ENCODE assay signal across 8 cellular contexts in the genomic region with DNA sequence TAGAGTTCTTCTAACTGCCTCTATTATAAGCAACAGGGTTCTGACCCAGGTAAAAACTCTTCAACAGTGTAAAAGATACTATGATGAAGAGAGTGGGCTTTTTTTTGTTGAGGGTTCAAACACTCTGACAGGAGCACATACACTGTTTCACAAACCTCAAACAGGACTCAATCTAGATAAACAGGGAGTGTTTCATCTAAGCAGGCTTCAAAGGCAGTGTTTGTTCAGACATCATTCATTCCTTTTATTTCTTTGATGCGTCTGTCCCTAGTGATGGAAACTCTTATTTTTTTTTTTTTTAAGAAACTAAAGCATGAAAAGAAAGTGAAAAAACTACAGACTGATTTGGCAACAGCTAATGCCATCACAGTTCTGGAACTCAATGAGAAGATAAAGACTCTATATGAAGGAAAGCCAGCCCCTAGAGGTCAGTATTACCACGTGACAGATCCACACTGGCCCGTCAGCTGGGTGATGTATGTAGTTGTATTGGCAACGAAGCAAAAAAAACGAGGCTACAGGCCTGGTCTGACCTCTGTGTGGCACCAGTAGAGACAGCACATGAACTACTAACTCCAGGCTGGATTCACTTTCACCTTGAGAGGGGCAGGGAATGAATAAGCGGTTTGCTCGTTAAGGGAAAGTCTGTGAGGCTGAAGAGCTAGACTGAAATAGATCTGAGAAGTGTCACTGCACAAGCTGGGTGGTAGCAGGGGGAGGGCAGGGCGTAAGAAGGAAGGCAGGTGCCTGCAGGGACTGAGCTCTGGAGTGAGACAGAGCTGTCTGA.
A peak's percentile ranks its signal among the peaks of the same experiment; 100 is the strongest.
DNase-seq lines count a peak whose midpoint lies in the region; ATAC-seq and TF ChIP-seq lines count a peak whose summit lies in the region.

No MANE protein-coding gene starts in this region.

- CTCF ChIA-PET in naive thymus-derived CD4-positive, alpha-beta T cell (lab: Charles Lee), result interaction anchor here (1.6 kb wide), 1 partner anchor 125 kb away, joined by 3 read pairs; no protein-coding TSS in a partner anchor

- H3K27ac ChIP-seq in naive thymus-derived CD4-positive, alpha-beta T cell (ENCODE audit: low read depth, low read length), result no peak overlapping the region

- H3K27ac Mint-ChIP-seq in T-helper 2 cell treated with Interferon-gamma antibody and Interleukin-4, amounts not matched to agents 5 μg/mL and 100 μg/mL, for 36 hours, result no peak overlapping the region
- no peak overlapping the region for H3K27ac Mint-ChIP-seq in naive thymus-derived CD4-positive, alpha-beta T cell

- peaks cover 3% of the 10 kb centered on the region for H3K27me3 Mint-ChIP-seq in T-helper 2 cell treated with Interferon-gamma antibody and Interleukin-4, amounts not matched to agents 5 μg/mL and 100 μg/mL, for 36 hours (ENCODE audit: low read depth)
- peaks cover 0 to 7% (median 5%) of the 10 kb centered on the region in 5 donors for H3K27me3 Mint-ChIP-seq in naive thymus-derived CD4-positive, alpha-beta T cell

- H3K36me3 ChIP-seq in naive thymus-derived CD4-positive, alpha-beta T cell (ENCODE audit: control insufficient read depth in 2 of 3, insufficient read depth in 3 of 3, low read length in 3 of 3), result no peaks in the 10 kb centered on the region

- H3K4me1 ChIP-seq in naive thymus-derived CD4-positive, alpha-beta T cell (ENCODE audit: control insufficient read depth in 2 of 2, insufficient read depth in 2 of 2, low read length in 2 of 2), result no peaks in the 10 kb centered on the region

- POLR2A ChIA-PET in naive thymus-derived CD4-positive, alpha-beta T cell (lab: Charles Lee), result no interaction called here

- no peak for TF ChIP-seq CTCF in epithelial cell of esophagus (IDR thresholded peaks at IDR 0.05; ENCODE audit: insufficient read depth, low read depth, low read length, missing control alignments)

- no peaks in the 10 kb centered on the region for H3K9me3 Mint-ChIP-seq in T-helper 2 cell treated with Interferon-gamma antibody and Interleukin-4, amounts not matched to agents 5 μg/mL and 100 μg/mL, for 36 hours
- H3K9me3 Mint-ChIP-seq in naive thymus-derived CD4-positive, alpha-beta T cell, result peaks cover 0 to 2% (median 0%) of the 10 kb centered on the region in 11 donors

- H3K27me3 ChIP-seq in naive thymus-derived CD4-positive, alpha-beta T cell (ENCODE audit: control insufficient read depth in 2 of 2, insufficient read depth in 2 of 2, low read length in 2 of 2), result no peaks in the 10 kb centered on the region

- peak; percentile 89 for ATAC-seq in GM18498 (IDR thresholded peaks at IDR 0.05; ENCODE audit: unreplicated experiment)
- peak; percentile 83 for ATAC-seq in HG02623 (IDR thresholded peaks at IDR 0.05; ENCODE audit: unreplicated experiment)
- ATAC-seq in naive thymus-derived CD4-positive, alpha-beta T cell, result peak; percentile 44

- H3K4me3 ChIP-seq in epithelial cell of esophagus (ENCODE audit: low read length), result no peak overlapping the region
- H3K4me3 ChIP-seq in naive thymus-derived CD4-positive, alpha-beta T cell (ENCODE audit: low read length), result no peak overlapping the region

- DNase-seq in Ammon's horn (ENCODE audit: low spot score), result peak; percentile 81
- peak; percentile 65 for DNase-seq in NCI-H1092 (lab: John Stamatoyannopoulos, UW)
- DNase-seq in T-helper 2 cell treated with Interferon-gamma antibody and Interleukin-4, amounts not matched to agents 5 μg/mL and 100 μg/mL, for 36 hours (ENCODE audit: low spot score), result peak; percentile 3
- DNase-seq in epithelial cell of esophagus (ENCODE audit: low read depth), result peak; percentile 55
- DNase-seq in naive thymus-derived CD4-positive, alpha-beta T cell, result peak in 4 of 9 donors; percentile 10 to 27 (median 16)
- no peak for DNase-seq in SKM-1 (lab: John Stamatoyannopoulos, UW; ENCODE audit: unreplicated experiment)

- intact Hi-C loops in naive thymus-derived CD4-positive, alpha-beta T cell (cut with micrococcal nuclease), result loop anchor here in 1 of 2 donors (1.0 to 10.0 kb wide), 3 partner anchors 207 to 799 kb away; a partner anchor contains a TSS

- no peaks in the 10 kb centered on the region for H3K9me3 ChIP-seq in naive thymus-derived CD4-positive, alpha-beta T cell (ENCODE audit: control insufficient read depth in 2 of 3, low read length in 3 of 3)

- H3K36me3 Mint-ChIP-seq in T-helper 2 cell treated with Interferon-gamma antibody and Interleukin-4, amounts not matched to agents 5 μg/mL and 100 μg/mL, for 36 hours (ENCODE audit: low read depth), result no peaks in the 10 kb centered on the region
- no peaks in the 10 kb centered on the region for H3K36me3 Mint-ChIP-seq in naive thymus-derived CD4-positive, alpha-beta T cell

- H3K4me1 Mint-ChIP-seq in T-helper 2 cell treated with Interferon-gamma antibody and Interleukin-4, amounts not matched to agents 5 μg/mL and 100 μg/mL, for 36 hours (ENCODE audit: low read depth), result no peaks in the 10 kb centered on the region
- peaks cover 0 to 3% (median 0%) of the 10 kb centered on the region in 7 donors for H3K4me1 Mint-ChIP-seq in naive thymus-derived CD4-positive, alpha-beta T cell

- no peak overlapping the region for H3K4me3 Mint-ChIP-seq in T-helper 2 cell treated with Interferon-gamma antibody and Interleukin-4, amounts not matched to agents 5 μg/mL and 100 μg/mL, for 36 hours
- no peak overlapping the region for H3K4me3 Mint-ChIP-seq in naive thymus-derived CD4-positive, alpha-beta T cell
